11 cellular contexts compared by ENCODE assay signal in the genomic region with DNA sequence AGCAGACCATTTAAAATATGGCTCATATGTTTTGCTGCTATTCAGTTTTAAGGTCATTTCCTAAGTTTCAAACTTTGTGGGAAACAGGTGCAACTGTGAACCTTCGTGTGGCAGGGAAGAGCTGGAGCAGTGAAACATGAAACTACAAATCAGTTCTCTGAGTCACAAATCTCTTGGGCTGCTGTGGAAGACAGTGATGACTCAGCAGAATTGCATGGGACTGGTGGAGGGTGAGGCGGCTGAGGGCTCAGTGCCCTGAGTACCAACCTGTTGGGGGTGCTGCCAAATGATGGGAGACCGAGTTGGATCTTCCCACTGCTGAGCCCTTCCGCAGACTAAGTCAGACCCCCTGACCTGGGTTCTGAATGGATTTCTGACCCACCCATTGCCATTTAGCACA. TPM values are rescaled to one million over a fixed set of nuclear protein-coding genes. Genes with fewer than 3 reads are reported as not detected.
DNase-seq lines count a peak whose midpoint lies in the region; ATAC-seq and TF ChIP-seq lines count a peak whose summit lies in the region.
"Had no signal": no experiment of that assay in that cellular context is flagged by ENCODE, and none has a peak within 500 bp of the region (broad histone marks: within the 10 kb centered on the region; RNA-seq: fewer than 3 reads in every experiment).

No MANE protein-coding gene starts in this region.

- CTCF ChIA-PET in CD4-positive, alpha-beta T cell (lab: Charles Lee): no interaction called here

- no peaks in the 10 kb centered on the region for H3K36me3 ChIP-seq in psoas muscle (ENCODE audit: insufficient read depth in 1 of 2, low read depth in 1 of 2)

- no peak overlapping the region for H3K4me3 Mint-ChIP-seq in CD4-positive, alpha-beta T cell
- H3K4me3 Mint-ChIP-seq: CD4-positive, alpha-beta memory T cell; central memory CD8-positive, alpha-beta T cell; naive B cell had no signal

- whole genome bisulfite sequencing in psoas muscle, 3 donors: 37 to 54% (median 42%) methylated on average over 4 of the region's 4 CpGs

- ATAC-seq in psoas muscle: peak; percentile 81 to 87 (median 85)
- no peak for ATAC-seq in CD4-positive, alpha-beta T cell (ENCODE audit: poor library complexity)
- ATAC-seq in GM19463 (IDR thresholded peaks at IDR 0.05; ENCODE audit: unreplicated experiment): no peak

- no peaks in the 10 kb centered on the region for H3K9me3 Mint-ChIP-seq in CD4-positive, alpha-beta T cell
- H3K9me3 Mint-ChIP-seq: central memory CD8-positive, alpha-beta T cell; naive B cell had no signal

- peak overlapping the region; percentile 18 for H3K27ac ChIP-seq in epithelial cell of prostate
- peak overlapping the region; percentile 88 for H3K27ac ChIP-seq in psoas muscle
- H3K27ac ChIP-seq in CD4-positive, alpha-beta T cell (ENCODE audit: low read depth, low read length): no peak overlapping the region

- H3K4me3 ChIP-seq in psoas muscle: peak overlapping the region; percentile 50

- no peaks in the 10 kb centered on the region for H3K27me3 Mint-ChIP-seq in CD4-positive, alpha-beta T cell
- H3K27me3 Mint-ChIP-seq: CD4-positive, alpha-beta memory T cell; central memory CD8-positive, alpha-beta T cell; naive B cell had no signal

- H3K36me3 Mint-ChIP-seq in CD4-positive, alpha-beta T cell (ENCODE audit: low read depth): no peaks in the 10 kb centered on the region
- H3K36me3 Mint-ChIP-seq: naive B cell had no signal

- POLR2A ChIA-PET in CD4-positive, alpha-beta T cell (lab: Charles Lee): interaction anchor here (0.9 kb wide), 1 partner anchor 9 kb away, joined by 3 read pairs; a partner anchor contains a TSS

- peaks cover 34% of the 10 kb centered on the region for H3K4me1 ChIP-seq in psoas muscle

- intact Hi-C loops in psoas muscle (cut with DNase I): no loop called here
- intact Hi-C loops in CD4-positive, alpha-beta T cell (cut with DNase I, micrococcal nuclease): loop anchor here (10.0 kb wide), 2 partner anchors 434 to 856 kb away; a partner anchor contains a TSS

- TF ChIP-seq CTCF in psoas muscle (IDR thresholded peaks at IDR 0.05): no peak
- no peak for TF ChIP-seq CTCF in CD4-positive, alpha-beta T cell (IDR thresholded peaks at IDR 0.05)

- no peaks in the 10 kb centered on the region for H3K27me3 ChIP-seq in psoas muscle (ENCODE audit: insufficient read depth in 3 of 3, low read length in 2 of 3)
- H3K27me3 ChIP-seq in CD4-positive, alpha-beta T cell (ENCODE audit: control insufficient read depth, insufficient read depth, low read length): no peaks in the 10 kb centered on the region

- H3K9me3 ChIP-seq in psoas muscle: no peaks in the 10 kb centered on the region
- no peaks in the 10 kb centered on the region for H3K9me3 ChIP-seq in CD4-positive, alpha-beta T cell (ENCODE audit: control insufficient read depth, low read length)

- peak; percentile 36 for DNase-seq in activated CD4-positive, alpha-beta T cell treated with anti-CD3 and anti-CD28 coated beads for 48 hours
- DNase-seq in activated CD4-positive, alpha-beta T cell treated with anti-CD3 and anti-CD28 coated beads, Interleukin-2, amount 50 U/mL, for 4 hours: no peak
- peak; percentile 51 for DNase-seq in NCI-H69 (lab: John Stamatoyannopoulos, UW)
- DNase-seq in epithelial cell of prostate (ENCODE audit: low read depth, low spot score): peak; percentile 66
- peak in 1 of 2 donors; percentile 65 for DNase-seq in psoas muscle
- no peak for DNase-seq in CD4-positive, alpha-beta T cell
- DNase-seq in NCI-H1694 treated with DMSO at 0.1 percent for 48 hours (lab: John Stamatoyannopoulos, UW): no peak
- DNase-seq: CD4-positive, alpha-beta memory T cell; naive B cell had no signal

- no peak overlapping the region for H3K27ac Mint-ChIP-seq in CD4-positive, alpha-beta T cell
- H3K27ac Mint-ChIP-seq: naive B cell had no signal

- H3K4me1 Mint-ChIP-seq in CD4-positive, alpha-beta T cell (ENCODE audit: low read depth): peaks cover 19% of the 10 kb centered on the region
- H3K4me1 Mint-ChIP-seq: central memory CD8-positive, alpha-beta T cell had no signal

RNA-seq across cellular contexts. Expression of a gene that starts 8.4 kb away (rescaled TPM):
- 1,000 to 10,000 TPM in 1 of 4 donors, 100 to 1,000 TPM in 3; 460 to 1,593 (median 666) TPM for total RNA-seq in psoas muscle
- polyA plus RNA-seq in psoas muscle: 1,000 to 10,000 TPM in 1 of 3 donors, 100 to 1,000 TPM in 2; 559 to 1,064 (median 580) TPM
- total RNA-seq in CD4-positive, alpha-beta T cell: 100 to 1,000 TPM; 960 to 975 TPM

RNA-seq across cellular contexts. Expression of a gene that starts 56.7 kb away (rescaled TPM):
- total RNA-seq in psoas muscle: 10 to 100 TPM; 11.0 to 21.8 (median 12.8) TPM
- 1 to 10 TPM; 5.8 to 8.7 (median 6.4) TPM for polyA plus RNA-seq in psoas muscle
- total RNA-seq in CD4-positive, alpha-beta T cell: 10 to 100 TPM; 17.5 to 17.9 TPM

Comparison
In these comparisons a context has a peak if more than half of its experiments do, and no peak if none do; other contexts are left out.
1. DNase-seq: peak in activated CD4-positive, alpha-beta T cell treated with anti-CD3 and anti-CD28 coated beads for 48 hours (single experiment), NCI-H69 (single experiment) and epithelial cell of prostate (single experiment); none in activated CD4-positive, alpha-beta T cell treated with anti-CD3 and anti-CD28 coated beads, Interleukin-2, amount 50 U/mL, for 4 hours (0 of 2), CD4-positive, alpha-beta T cell (0 of 10) and NCI-H1694 treated with DMSO at 0.1 percent for 48 hours (single experiment).
2. ATAC-seq: peak in psoas muscle (4 of 4); none in CD4-positive, alpha-beta T cell (single experiment) and GM19463 (single experiment).
3. intact Hi-C loops: an anchor here in CD4-positive, alpha-beta T cell (10.0 kb wide); none called in psoas muscle.